In genomic region chr11:79352304-79352703, GRCh38 we compare ENCODE assay signal across 12 cellular contexts.
"Had no signal": no experiment of that assay in that cellular context is flagged by ENCODE, and none has a peak within 500 bp of the region (broad histone marks: within the 10 kb centered on the region; RNA-seq: fewer than 3 reads in every experiment).

No MANE protein-coding gene starts in this region.

- ATAC-seq: activated T-helper 17 cell treated with anti-CD3 and anti-CD28 coated beads, Interleukin-2, amount 50 U/mL, for 72 hours; left cardiac atrium; natural killer cell had no signal

- H3K4me1 Mint-ChIP-seq: activated T-helper 17 cell treated with anti-CD3 and anti-CD28 coated beads, Interleukin-2, amount 50 U/mL, for 72 hours; natural killer cell had no signal

- H3K4me3 Mint-ChIP-seq: activated naive CD4-positive, alpha-beta T cell treated with anti-CD3 and anti-CD28 coated beads for 36 hours; activated T-helper 17 cell treated with anti-CD3 and anti-CD28 coated beads, Interleukin-2, amount 50 U/mL, for 72 hours; natural killer cell; T-helper 1 cell treated with Interleukin-12 subunit alpha and Interleukin-12 subunit beta and Interleukin-4 antibody, amounts not matched to agents 30 μg/mL and 1 μg/mL, for 36 hours had no signal

- H3K9me3 Mint-ChIP-seq: activated naive CD4-positive, alpha-beta T cell treated with anti-CD3 and anti-CD28 coated beads for 36 hours; T-helper 1 cell treated with Interleukin-12 subunit alpha and Interleukin-12 subunit beta and Interleukin-4 antibody, amounts not matched to agents 30 μg/mL and 1 μg/mL, for 36 hours had no signal

- DNase-seq: activated CD4-positive, alpha-beta T cell treated with anti-CD3 and anti-CD28 coated beads, Interleukin-2, amount 50 U/mL, for 1 hour; activated naive CD4-positive, alpha-beta T cell treated with anti-CD3 and anti-CD28 coated beads for 36 hours; activated T-cell treated with anti-CD3 and anti-CD28 coated beads for 4 hours; colonic mucosa; effector memory CD4-positive, alpha-beta T cell; left cardiac atrium; natural killer cell; stimulated activated CD4-positive, alpha-beta T cell treated with anti-CD3 and anti-CD28 coated beads, Interleukin-2, amount 100 ng/mL, for 48 hours; stimulated activated naive CD4-positive, alpha-beta T cell treated with Interleukin-2 at 50 U/mL for 16 hours; upper lobe of left lung had no signal

- H3K27ac Mint-ChIP-seq: activated naive CD4-positive, alpha-beta T cell treated with anti-CD3 and anti-CD28 coated beads for 36 hours; activated T-helper 17 cell treated with anti-CD3 and anti-CD28 coated beads, Interleukin-2, amount 50 U/mL, for 72 hours; natural killer cell; T-helper 1 cell treated with Interleukin-12 subunit alpha and Interleukin-12 subunit beta and Interleukin-4 antibody, amounts not matched to agents 30 μg/mL and 1 μg/mL, for 36 hours had no signal

- H3K36me3 Mint-ChIP-seq: natural killer cell had no signal
